ENCODE assay signal across 8 cellular contexts in the genomic region with DNA sequence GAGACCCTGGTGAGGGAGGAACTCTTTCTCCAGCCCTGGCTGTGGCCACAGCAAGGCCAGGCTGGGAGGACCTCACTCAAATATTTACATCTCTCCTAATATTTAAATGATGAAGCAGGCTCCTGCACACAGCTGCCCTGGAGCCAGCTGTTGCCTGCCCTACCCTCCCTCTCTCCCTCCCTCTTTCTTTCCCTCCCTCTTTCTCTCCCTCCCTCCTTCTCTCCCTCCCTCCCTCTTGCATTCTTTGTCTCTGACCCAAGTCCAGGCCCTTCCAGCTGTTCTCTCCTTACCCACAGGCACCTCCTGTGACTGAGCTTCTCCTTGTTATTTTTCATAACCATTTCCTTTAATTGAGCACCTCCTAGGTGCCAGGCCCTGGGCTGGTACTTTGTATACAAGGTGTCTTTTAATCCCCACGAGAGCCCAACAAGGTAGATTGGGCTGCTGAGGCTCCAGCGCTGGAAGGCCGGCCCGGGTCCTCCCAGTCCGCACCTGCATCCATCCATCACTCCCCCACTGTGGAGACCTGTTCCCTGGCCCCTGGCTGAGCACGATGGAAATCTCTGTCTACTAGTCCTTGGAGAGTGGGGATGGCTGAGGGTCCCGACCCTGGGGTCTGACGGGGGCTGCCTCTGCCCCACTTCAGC.
DNase-seq lines count a peak whose midpoint lies in the region; ATAC-seq and TF ChIP-seq lines count a peak whose summit lies in the region.

No MANE protein-coding gene starts in this region.

- no peak for TF ChIP-seq CTCF in esophagus muscularis mucosa (IDR thresholded peaks at IDR 0.05)
- no peak for TF ChIP-seq CTCF in osteocyte (IDR thresholded peaks at IDR 0.05)

- no peak for TF ChIP-seq EP300 in esophagus muscularis mucosa (IDR thresholded peaks at IDR 0.05)

- peak overlapping the region; percentile 82 to 92 (median 90) for H3K27ac Mint-ChIP-seq in CD4-positive, CD25-positive, alpha-beta regulatory T cell
- H3K27ac Mint-ChIP-seq in osteocyte (ENCODE audit: unreplicated experiment) = peak overlapping the region; percentile 76

- H3K4me1 Mint-ChIP-seq in CD4-positive, CD25-positive, alpha-beta regulatory T cell = peaks cover 4 to 91% (median 42%) of the 10 kb centered on the region in 4 donors
- H3K4me1 Mint-ChIP-seq in osteocyte (ENCODE audit: unreplicated experiment) = peaks cover 89% of the 10 kb centered on the region

- H3K9me3 Mint-ChIP-seq in CD4-positive, CD25-positive, alpha-beta regulatory T cell = no peaks in the 10 kb centered on the region
- H3K9me3 Mint-ChIP-seq in osteocyte (ENCODE audit: unreplicated experiment) = no peaks in the 10 kb centered on the region

- intact Hi-C loops in esophagus muscularis mucosa (cut with DNase I) = no loop called here

- H3K4me1 ChIP-seq in CD4-positive, CD25-positive, alpha-beta regulatory T cell (ENCODE audit: control insufficient read depth, insufficient read depth, low read length, poor library complexity, severe bottlenecking) = peaks cover 81% of the 10 kb centered on the region
- H3K4me1 ChIP-seq in esophagus muscularis mucosa = peaks cover 100% of the 10 kb centered on the region in 4 donors

- H3K9me3 ChIP-seq in CD4-positive, CD25-positive, alpha-beta regulatory T cell (ENCODE audit: control insufficient read depth in 2 of 2, low read length in 2 of 2) = no peaks in the 10 kb centered on the region
- H3K9me3 ChIP-seq in KOPT-K1 (ENCODE audit: insufficient read depth, low read length, poor library complexity, severe bottlenecking) = no peaks in the 10 kb centered on the region
- H3K9me3 ChIP-seq in esophagus muscularis mucosa = no peaks in the 10 kb centered on the region

- TF ChIP-seq POLR2A in esophagus muscularis mucosa (IDR thresholded peaks at IDR 0.05; ENCODE audit: low read depth) = no peak

- no peaks in the 10 kb centered on the region for H3K27me3 Mint-ChIP-seq in CD4-positive, CD25-positive, alpha-beta regulatory T cell
- H3K27me3 Mint-ChIP-seq in osteocyte (ENCODE audit: unreplicated experiment) = no peaks in the 10 kb centered on the region

- peaks cover 3% of the 10 kb centered on the region for H3K36me3 Mint-ChIP-seq in CD4-positive, CD25-positive, alpha-beta regulatory T cell
- H3K36me3 Mint-ChIP-seq in osteocyte (ENCODE audit: unreplicated experiment) = no peaks in the 10 kb centered on the region

- peak overlapping the region; percentile 47 to 87 (median 82) for H3K4me3 Mint-ChIP-seq in CD4-positive, CD25-positive, alpha-beta regulatory T cell
- no peak overlapping the region for H3K4me3 Mint-ChIP-seq in osteocyte (ENCODE audit: unreplicated experiment)

- 54% methylated on average over 8 of the region's 8 CpGs for WGBS in esophagus muscularis mucosa

- no peaks in the 10 kb centered on the region for H3K36me3 ChIP-seq in CD4-positive, CD25-positive, alpha-beta regulatory T cell (ENCODE audit: control insufficient read depth, insufficient read depth, low read length)
- H3K36me3 ChIP-seq in KOPT-K1 (ENCODE audit: insufficient read depth, low read length) (no peaks in the 10 kb centered on the region), esophagus muscularis mucosa (no peaks in the 10 kb centered on the region)

- H3K4me3 ChIP-seq in CD4-positive, CD25-positive, alpha-beta regulatory T cell (ENCODE audit: low read depth, low read length) = peak overlapping the region; percentile 7
- no peak overlapping the region for H3K4me3 ChIP-seq in esophagus muscularis mucosa

- ATAC-seq in CD4-positive, CD25-positive, alpha-beta regulatory T cell (ENCODE audit: low read depth in 2 of 2) = no peak
- ATAC-seq in GM19467 (IDR thresholded peaks at IDR 0.05; ENCODE audit: unreplicated experiment) (no peak), GM18502 (IDR thresholded peaks at IDR 0.05; ENCODE audit: poor library complexity, unreplicated experiment) (no peak)

- no peak for DNase-seq in CD4-positive, CD25-positive, alpha-beta regulatory T cell
- DNase-seq in esophagus muscularis mucosa (ENCODE audit: extremely low spot score) (no peak), osteocyte (ENCODE audit: extremely low spot score, unreplicated experiment) (no peak), SKM-1 (lab: John Stamatoyannopoulos, UW; ENCODE audit: unreplicated experiment) (no peak), RPMI8226 (no peak)

- peak overlapping the region; percentile 60 for H3K27ac ChIP-seq in CD4-positive, CD25-positive, alpha-beta regulatory T cell (ENCODE audit: insufficient read depth, low read length, poor library complexity, severe bottlenecking)
- H3K27ac ChIP-seq in KOPT-K1 (ENCODE audit: low read depth, low read length, poor library complexity, severe bottlenecking) (peak overlapping the region; percentile 55), esophagus muscularis mucosa (replicated peaks in 1 of 4) (peak overlapping the region; percentile 99 to 100 (median 99))

- H3K27me3 ChIP-seq in CD4-positive, CD25-positive, alpha-beta regulatory T cell (ENCODE audit: control insufficient read depth, insufficient read depth, low read length) = no peaks in the 10 kb centered on the region
- H3K27me3 ChIP-seq in esophagus muscularis mucosa = no peaks in the 10 kb centered on the region
